Comparison of ENCODE assay signal across 11 cellular contexts in the genomic region with DNA sequence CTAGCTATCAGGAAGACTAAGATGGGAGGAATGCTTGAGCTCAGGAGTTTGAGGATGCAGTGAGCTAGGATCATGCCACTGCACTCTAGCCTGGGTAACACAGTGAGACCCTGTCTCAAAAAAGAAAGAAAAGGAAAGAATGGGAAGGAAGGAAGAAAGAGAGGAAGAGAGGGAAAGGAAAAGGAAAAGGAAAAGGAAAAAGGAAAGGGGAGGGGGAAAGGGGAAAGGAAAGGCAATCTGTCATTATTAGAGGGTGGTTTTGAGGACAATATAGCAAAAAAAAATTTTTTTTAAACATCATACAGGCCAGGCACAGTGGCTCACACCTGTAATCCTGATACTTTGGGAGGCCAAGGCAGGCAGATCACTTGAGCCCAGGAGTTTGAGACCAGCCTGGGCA. TPM values are rescaled to one million over a fixed set of nuclear protein-coding genes. Genes with fewer than 3 reads are reported as not detected.
"Had no signal": no experiment of that assay in that cellular context is flagged by ENCODE, and none has a peak within 500 bp of the region (broad histone marks: within the 10 kb centered on the region; RNA-seq: fewer than 3 reads in every experiment).

No MANE protein-coding gene starts in this region.

- H3K4me1 ChIP-seq: HAP-1 had no signal

- H3K4me3 ChIP-seq: GM23338, HAP-1 had no signal

- DNase-seq: H7, KBM-7 had no signal

- FAIRE-seq: HepG2 had no signal

- H3K27ac ChIP-seq: HL-60, KMS-11 had no signal

- H3K27ac Mint-ChIP-seq: GM23338, IgD-negative memory B cell had no signal

- H3K9me3 ChIP-seq: HAP-1 had no signal

- ATAC-seq: GM23338, HCT116, HepG2 had no signal

- H3K4me2 ChIP-seq: GM23338, KMS-11 had no signal

- H3K27me3 Mint-ChIP-seq: IgD-negative memory B cell had no signal

- H3K4me3 Mint-ChIP-seq: GM23338, IgD-negative memory B cell had no signal

- H3K4me1 Mint-ChIP-seq: GM23338 had no signal

RNA-seq across cellular contexts. Expression of gene HAP1, which starts 31.7 kb away (rescaled TPM):
- polyA plus RNA-seq: IgD-negative memory B cell had no signal

RNA-seq across cellular contexts. Expression of gene FKBP10, which starts 46.7 kb away (rescaled TPM):
- polyA plus RNA-seq: IgD-negative memory B cell had no signal

RNA-seq across cellular contexts. Expression of gene GAST, which starts 54.0 kb away (rescaled TPM):
- total RNA-seq: GM23338, H4, H7, HT1080 had no signal
- polyA plus RNA-seq: GM23338, IgD-negative memory B cell had no signal
